27 cellular contexts compared by ENCODE assay signal in the genomic region with DNA sequence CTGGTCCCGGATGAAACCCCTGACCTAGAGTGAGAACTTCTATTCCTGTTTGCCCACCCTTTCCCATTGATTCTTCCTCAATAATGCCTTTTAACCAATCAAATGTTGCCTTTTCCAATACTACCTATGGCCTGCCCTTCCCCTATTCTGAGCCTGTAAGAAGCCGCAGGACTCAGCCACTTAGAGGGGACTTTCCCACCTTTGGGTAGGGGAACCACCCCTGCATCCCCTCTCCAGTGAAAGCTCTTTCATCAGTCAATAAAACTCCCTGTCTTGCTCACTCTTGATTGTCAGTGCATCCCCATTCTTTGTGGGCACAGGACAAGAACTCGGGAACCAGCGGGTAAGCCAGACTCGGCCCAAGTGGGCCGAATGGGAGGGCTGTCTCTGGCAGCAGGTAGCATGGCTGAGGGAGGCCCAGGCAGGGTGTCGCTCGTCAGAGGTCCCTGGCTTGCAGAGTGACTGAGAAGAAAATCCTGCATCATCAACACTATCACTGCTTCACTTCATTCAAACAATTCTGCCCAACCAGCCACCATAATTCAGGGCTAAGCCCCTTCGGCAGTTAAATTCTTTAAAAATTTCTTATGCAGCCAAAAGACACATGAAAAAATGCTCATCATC. TPM values are rescaled to one million over a fixed set of nuclear protein-coding genes. Genes with fewer than 3 reads are reported as not detected.
DNase-seq lines count a peak whose midpoint lies in the region; ATAC-seq and TF ChIP-seq lines count a peak whose summit lies in the region.
"Had no signal": no experiment of that assay in that cellular context is flagged by ENCODE, and none has a peak within 500 bp of the region (broad histone marks: within the 10 kb centered on the region; RNA-seq: fewer than 3 reads in every experiment).

No MANE protein-coding gene starts in this region.

- TF ChIP-seq POLR2A in Peyer's patch (IDR thresholded peaks at IDR 0.05), result no peak

- no peak overlapping the region for H3K4me3 ChIP-seq in Peyer's patch
- H3K4me3 ChIP-seq: adrenal gland, gastroesophageal sphincter, GM23248, neural progenitor cell had no signal

- H3K27me3 ChIP-seq in Peyer's patch, result no peaks in the 10 kb centered on the region
- H3K27me3 ChIP-seq: adrenal gland, gastroesophageal sphincter, neural progenitor cell had no signal

- H3K36me3 Mint-ChIP-seq in activated naive CD4-positive, alpha-beta T cell treated with anti-CD3 and anti-CD28 coated beads, Interleukin-2, amount 50 U/mL, for 72 hours, result peaks cover 17 to 24% of the 10 kb centered on the region in 2 donors
- H3K36me3 Mint-ChIP-seq in stimulated activated memory B cell treated with anti-CD40 and anti-IgM and Interleukin-4, amounts not matched to agents 10 μg/mL and 1 μg/mL and 100 μg/mL, for 72 hours, result peaks cover 76% of the 10 kb centered on the region

- peaks cover 0 to 65% (median 0%) of the 10 kb centered on the region in 3 donors for H3K36me3 ChIP-seq in Peyer's patch
- H3K36me3 ChIP-seq: neural progenitor cell had no signal

- H3K9me3 Mint-ChIP-seq in activated naive CD4-positive, alpha-beta T cell treated with anti-CD3 and anti-CD28 coated beads, Interleukin-2, amount 50 U/mL, for 72 hours, result no peaks in the 10 kb centered on the region
- no peaks in the 10 kb centered on the region for H3K9me3 Mint-ChIP-seq in stimulated activated memory B cell treated with anti-CD40 and anti-IgM and Interleukin-4, amounts not matched to agents 10 μg/mL and 1 μg/mL and 100 μg/mL, for 72 hours
- H3K9me3 Mint-ChIP-seq: activated T-helper 1 cell treated with anti-CD3 and anti-CD28 coated beads, Interleukin-12 subunit alpha, Interleukin-12 subunit beta, Interleukin-2, Interleukin-4 antibody, amounts not matched to agents 30 ng/mL and 10 ng/mL and 1 ng/mL, durations not matched to agents 14 hours and 24 hours and 36 hours; dendritic cell treated with granulocyte-macrophage colony-stimulating factor and Interleukin-4, amounts not matched to agents 40 ng/mL and 50 ng/mL, for 4 days; neural progenitor cell had no signal

- no peaks in the 10 kb centered on the region for H3K27me3 Mint-ChIP-seq in stimulated activated memory B cell treated with anti-CD40 and anti-IgM and Interleukin-4, amounts not matched to agents 10 μg/mL and 1 μg/mL and 100 μg/mL, for 72 hours
- H3K27me3 Mint-ChIP-seq: dendritic cell treated with granulocyte-macrophage colony-stimulating factor and Interleukin-4, amounts not matched to agents 40 ng/mL and 50 ng/mL, for 4 days had no signal

- H3K27ac Mint-ChIP-seq in activated naive CD4-positive, alpha-beta T cell treated with anti-CD3 and anti-CD28 coated beads, Interleukin-2, amount 50 U/mL, for 72 hours, result no peak overlapping the region
- peak overlapping the region; percentile 51 for H3K27ac Mint-ChIP-seq in stimulated activated memory B cell treated with anti-CD40 and anti-IgM and Interleukin-4, amounts not matched to agents 10 μg/mL and 1 μg/mL and 100 μg/mL, for 72 hours
- H3K27ac Mint-ChIP-seq: activated T-helper 1 cell treated with anti-CD3 and anti-CD28 coated beads, Interleukin-12 subunit alpha, Interleukin-12 subunit beta, Interleukin-2, Interleukin-4 antibody, amounts not matched to agents 30 ng/mL and 10 ng/mL and 1 ng/mL, durations not matched to agents 14 hours and 24 hours and 36 hours; dendritic cell treated with granulocyte-macrophage colony-stimulating factor and Interleukin-4, amounts not matched to agents 40 ng/mL and 50 ng/mL, for 4 days; neural progenitor cell had no signal

- H3K9me3 ChIP-seq in Peyer's patch, result no peaks in the 10 kb centered on the region
- H3K9me3 ChIP-seq: adrenal gland, gastroesophageal sphincter had no signal

- no peak overlapping the region for H3K27ac ChIP-seq in Peyer's patch
- H3K27ac ChIP-seq: adrenal gland, C4-2B, epithelial cell of prostate, gastroesophageal sphincter, GM23248, KMS-11, neural progenitor cell had no signal

- H3K4me1 ChIP-seq in Peyer's patch, result peaks cover 0 to 5% (median 0%) of the 10 kb centered on the region in 4 donors
- H3K4me1 ChIP-seq: adrenal gland, gastroesophageal sphincter, neural progenitor cell had no signal

- H3K4me3 Mint-ChIP-seq in stimulated activated memory B cell treated with anti-CD40 and anti-IgM and Interleukin-4, amounts not matched to agents 10 μg/mL and 1 μg/mL and 100 μg/mL, for 72 hours, result no peak overlapping the region
- H3K4me3 Mint-ChIP-seq: activated T-helper 1 cell treated with anti-CD3 and anti-CD28 coated beads, Interleukin-12 subunit alpha, Interleukin-12 subunit beta, Interleukin-2, Interleukin-4 antibody, amounts not matched to agents 30 ng/mL and 10 ng/mL and 1 ng/mL, durations not matched to agents 14 hours and 24 hours and 36 hours; dendritic cell treated with granulocyte-macrophage colony-stimulating factor and Interleukin-4, amounts not matched to agents 40 ng/mL and 50 ng/mL, for 4 days; neural progenitor cell had no signal

- TF ChIP-seq CTCF in Peyer's patch (IDR thresholded peaks at IDR 0.05), result no peak

- no peak for DNase-seq in activated naive CD4-positive, alpha-beta T cell treated with anti-CD3 and anti-CD28 coated beads, Interleukin-2, amount 50 U/mL, for 72 hours (ENCODE audit: low spot score in 2 of 2)
- no peak for DNase-seq in activated naive CD4-positive, alpha-beta T cell treated with anti-CD3 and anti-CD28 coated beads, Interleukin-2, amount 50 U/mL, for 16 hours
- DNase-seq in nucleus accumbens (lab: John Stamatoyannopoulos, UW) (no peak), Peyer's patch (no peak), NK-92 (lab: John Stamatoyannopoulos, UW; ENCODE audit: unreplicated experiment) (no peak)
- DNase-seq: activated CD8-positive, alpha-beta memory T cell treated with anti-CD3 and anti-CD28 coated beads for 24 hours; adrenal gland; GDM1; GM23248; left cardiac atrium; NCI-H1092; NCI-H526; Right ventricle myocardium superior; stimulated activated CD4-positive, alpha-beta T cell treated with anti-CD3 and anti-CD28 coated beads, Interleukin-12 subunit alpha, Interleukin-12 subunit beta, amount 100 ng/mL, for 4 hours; trophoblast cell had no signal

- peak; percentile 34 to 86 for ATAC-seq in activated naive CD4-positive, alpha-beta T cell treated with anti-CD3 and anti-CD28 coated beads, Interleukin-2, amount 50 U/mL, for 72 hours
- ATAC-seq in GM19463 (IDR thresholded peaks at IDR 0.05; ENCODE audit: unreplicated experiment), result peak; percentile 97
- peak; percentile 74 for ATAC-seq in HG02884 (IDR thresholded peaks at IDR 0.05; ENCODE audit: unreplicated experiment)
- peak; percentile 67 for ATAC-seq in stimulated activated memory B cell treated with anti-CD40 and anti-IgM and Interleukin-4, amounts not matched to agents 10 μg/mL and 1 μg/mL and 100 μg/mL, for 72 hours
- ATAC-seq: gastroesophageal sphincter, left cardiac atrium had no signal

- H3K4me1 Mint-ChIP-seq in stimulated activated memory B cell treated with anti-CD40 and anti-IgM and Interleukin-4, amounts not matched to agents 10 μg/mL and 1 μg/mL and 100 μg/mL, for 72 hours, result peaks cover 20% of the 10 kb centered on the region
- H3K4me1 Mint-ChIP-seq: neural progenitor cell had no signal

RNA-seq across cellular contexts. Expression of a gene that starts 30.4 kb away (rescaled TPM):
- not detected for total RNA-seq in activated naive CD4-positive, alpha-beta T cell treated with anti-CD3 and anti-CD28 coated beads, Interleukin-2, amount 50 U/mL, for 72 hours
- not detected for total RNA-seq in Peyer's patch
- total RNA-seq: activated T-helper 1 cell treated with anti-CD3 and anti-CD28 coated beads, Interleukin-12 subunit alpha, Interleukin-12 subunit beta, Interleukin-2, Interleukin-4 antibody, amounts not matched to agents 30 ng/mL and 10 ng/mL and 1 ng/mL, durations not matched to agents 14 hours and 24 hours and 36 hours; adrenal gland; bronchial epithelial cell; gastroesophageal sphincter; GM23248; left cardiac atrium; renal cortical epithelial cell; Right ventricle myocardium superior had no signal

RNA-seq across cellular contexts. Expression of a gene that starts 40.7 kb away (rescaled TPM):
- 10 to 100 TPM; 34.0 to 45.0 TPM for total RNA-seq in activated naive CD4-positive, alpha-beta T cell treated with anti-CD3 and anti-CD28 coated beads, Interleukin-2, amount 50 U/mL, for 72 hours
- 10 to 100 TPM; 61.8 to 73.5 (median 67.6) TPM for total RNA-seq in Peyer's patch
